ENCODE assay signal across 21 cellular contexts in the genomic region with DNA sequence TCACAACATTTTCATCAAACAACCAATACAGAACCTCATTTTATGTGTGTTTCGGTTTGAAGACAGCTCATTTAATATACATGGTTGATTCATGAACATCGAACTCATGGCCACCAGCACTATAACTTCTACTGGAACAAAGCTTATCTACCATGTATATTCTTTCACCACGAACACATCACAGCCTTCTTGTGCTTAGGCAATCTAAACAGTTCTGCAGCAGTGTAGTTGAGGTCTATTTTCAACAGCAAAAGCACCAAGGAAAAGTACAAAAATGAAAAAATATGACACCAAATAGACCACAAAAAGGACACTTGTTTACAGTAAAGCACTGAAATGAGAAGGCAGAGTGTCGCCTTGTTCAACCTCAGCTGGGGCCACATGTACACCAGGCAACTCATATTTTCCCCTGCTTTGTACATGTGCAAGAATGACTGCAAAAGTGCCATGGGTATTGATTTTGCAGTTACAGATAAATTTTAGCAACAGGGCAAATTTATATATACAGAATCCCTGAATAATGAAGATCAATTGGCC. TPM values are rescaled to one million over a fixed set of nuclear protein-coding genes. Genes with fewer than 3 reads are reported as not detected.
DNase-seq lines count a peak whose midpoint lies in the region; ATAC-seq and TF ChIP-seq lines count a peak whose summit lies in the region.
"Had no signal": no experiment of that assay in that cellular context is flagged by ENCODE, and none has a peak within 500 bp of the region (broad histone marks: within the 10 kb centered on the region; RNA-seq: fewer than 3 reads in every experiment).

No MANE protein-coding gene starts in this region.

- H3K9me3 Mint-ChIP-seq in activated CD4-positive, alpha-beta T cell treated with anti-CD3 and anti-CD28 coated beads, Interleukin-2, amount 10 ng/mL, durations not matched to agents 24 days and 14 days = peaks cover under 1% of the 10 kb centered on the region
- peaks cover 9% of the 10 kb centered on the region for H3K9me3 Mint-ChIP-seq in activated CD4-positive, alpha-beta T cell treated with anti-CD3 and anti-CD28 coated beads, Interleukin-2, amount 10 ng/mL, durations not matched to agents 7 days and 5 days
- no peaks in the 10 kb centered on the region for H3K9me3 Mint-ChIP-seq in activated T-cell treated with anti-CD3 and anti-CD28 coated beads, Interleukin-2, amount 50 U/mL, for 24 hours
- peaks cover 7 to 11% of the 10 kb centered on the region in 2 donors for H3K9me3 Mint-ChIP-seq in stimulated activated naive CD8-positive, alpha-beta T cell treated with anti-CD3 and anti-CD28 coated beads, Interleukin-15, amount 100 ng/mL, for 72 hours

- no peak overlapping the region for H3K4me3 Mint-ChIP-seq in activated CD4-positive, alpha-beta T cell treated with anti-CD3 and anti-CD28 coated beads, Interleukin-2, amount 10 ng/mL, durations not matched to agents 24 days and 14 days
- H3K4me3 Mint-ChIP-seq in activated CD4-positive, alpha-beta T cell treated with anti-CD3 and anti-CD28 coated beads, Interleukin-2, amount 10 ng/mL, durations not matched to agents 7 days and 5 days = no peak overlapping the region
- H3K4me3 Mint-ChIP-seq in activated T-cell treated with anti-CD3 and anti-CD28 coated beads, Interleukin-2, amount 50 U/mL, for 24 hours = no peak overlapping the region
- no peak overlapping the region for H3K4me3 Mint-ChIP-seq in stimulated activated naive CD8-positive, alpha-beta T cell treated with anti-CD3 and anti-CD28 coated beads, Interleukin-15, amount 100 ng/mL, for 72 hours
- H3K4me3 Mint-ChIP-seq: CD14-positive monocyte; CD4-positive, alpha-beta memory T cell had no signal

- H3K4me3 ChIP-seq in osteoblast (ENCODE audit: insufficient read depth, low read length) = no peak overlapping the region
- H3K4me3 ChIP-seq: BLaER1, GM23248 had no signal

- H3K4me2 ChIP-seq in osteoblast (ENCODE audit: insufficient read depth, low read length) = no peak overlapping the region
- H3K4me2 ChIP-seq: BLaER1 had no signal

- no peaks in the 10 kb centered on the region for H3K27me3 ChIP-seq in osteoblast (ENCODE audit: insufficient read depth, low read length)
- H3K27me3 ChIP-seq: BLaER1 had no signal

- H3K36me3 ChIP-seq in osteoblast (ENCODE audit: insufficient read depth, low read length) = no peaks in the 10 kb centered on the region
- H3K36me3 ChIP-seq: BLaER1 had no signal

- peak overlapping the region; percentile 22 for H3K27ac Mint-ChIP-seq in activated CD4-positive, alpha-beta T cell treated with anti-CD3 and anti-CD28 coated beads, Interleukin-2, amount 10 ng/mL, durations not matched to agents 24 days and 14 days
- H3K27ac Mint-ChIP-seq in activated CD4-positive, alpha-beta T cell treated with anti-CD3 and anti-CD28 coated beads, Interleukin-2, amount 10 ng/mL, durations not matched to agents 7 days and 5 days = no peak overlapping the region
- H3K27ac Mint-ChIP-seq in activated T-cell treated with anti-CD3 and anti-CD28 coated beads, Interleukin-2, amount 50 U/mL, for 24 hours = peak overlapping the region; percentile 24
- H3K27ac Mint-ChIP-seq in stimulated activated naive CD8-positive, alpha-beta T cell treated with anti-CD3 and anti-CD28 coated beads, Interleukin-15, amount 100 ng/mL, for 72 hours = no peak overlapping the region
- H3K27ac Mint-ChIP-seq: CD14-positive monocyte; CD4-positive, alpha-beta memory T cell had no signal

- no peaks in the 10 kb centered on the region for H3K36me3 Mint-ChIP-seq in activated CD4-positive, alpha-beta T cell treated with anti-CD3 and anti-CD28 coated beads, Interleukin-2, amount 10 ng/mL, durations not matched to agents 24 days and 14 days (ENCODE audit: low read depth)
- H3K36me3 Mint-ChIP-seq in activated CD4-positive, alpha-beta T cell treated with anti-CD3 and anti-CD28 coated beads, Interleukin-2, amount 10 ng/mL, durations not matched to agents 7 days and 5 days (ENCODE audit: low read depth) = no peaks in the 10 kb centered on the region
- no peaks in the 10 kb centered on the region for H3K36me3 Mint-ChIP-seq in activated T-cell treated with anti-CD3 and anti-CD28 coated beads, Interleukin-2, amount 50 U/mL, for 24 hours (ENCODE audit: low read depth)
- H3K36me3 Mint-ChIP-seq: CD14-positive monocyte; CD4-positive, alpha-beta memory T cell had no signal

- POLR2A ChIA-PET in activated CD4-positive, alpha-beta T cell treated with anti-CD3 and anti-CD28 coated beads, Interleukin-2, amount 10 ng/mL, durations not matched to agents 7 days and 5 days (lab: Charles Lee) = no interaction called here

- peaks cover 27% of the 10 kb centered on the region for H3K27me3 Mint-ChIP-seq in activated CD4-positive, alpha-beta T cell treated with anti-CD3 and anti-CD28 coated beads, Interleukin-2, amount 10 ng/mL, durations not matched to agents 24 days and 14 days
- H3K27me3 Mint-ChIP-seq in activated CD4-positive, alpha-beta T cell treated with anti-CD3 and anti-CD28 coated beads, Interleukin-2, amount 10 ng/mL, durations not matched to agents 7 days and 5 days = peaks cover 27% of the 10 kb centered on the region
- peaks cover 23% of the 10 kb centered on the region for H3K27me3 Mint-ChIP-seq in activated T-cell treated with anti-CD3 and anti-CD28 coated beads, Interleukin-2, amount 50 U/mL, for 24 hours
- H3K27me3 Mint-ChIP-seq in stimulated activated naive CD8-positive, alpha-beta T cell treated with anti-CD3 and anti-CD28 coated beads, Interleukin-15, amount 100 ng/mL, for 72 hours = peaks cover 15% of the 10 kb centered on the region

- H4K20me1 ChIP-seq in osteoblast (ENCODE audit: insufficient read depth, low read length) = no peaks in the 10 kb centered on the region
- H4K20me1 ChIP-seq: BLaER1 had no signal

- H3K4me1 Mint-ChIP-seq in activated CD4-positive, alpha-beta T cell treated with anti-CD3 and anti-CD28 coated beads, Interleukin-2, amount 10 ng/mL, durations not matched to agents 24 days and 14 days = peaks cover 10% of the 10 kb centered on the region
- H3K4me1 Mint-ChIP-seq in activated CD4-positive, alpha-beta T cell treated with anti-CD3 and anti-CD28 coated beads, Interleukin-2, amount 10 ng/mL, durations not matched to agents 7 days and 5 days = no peaks in the 10 kb centered on the region
- H3K4me1 Mint-ChIP-seq in activated T-cell treated with anti-CD3 and anti-CD28 coated beads, Interleukin-2, amount 50 U/mL, for 24 hours (ENCODE audit: low read depth) = peaks cover 10% of the 10 kb centered on the region
- H3K4me1 Mint-ChIP-seq in stimulated activated naive CD8-positive, alpha-beta T cell treated with anti-CD3 and anti-CD28 coated beads, Interleukin-15, amount 100 ng/mL, for 72 hours = peaks cover 17% of the 10 kb centered on the region
- H3K4me1 Mint-ChIP-seq: CD14-positive monocyte had no signal

- ATAC-seq in stimulated activated naive CD8-positive, alpha-beta T cell treated with anti-CD3 and anti-CD28 coated beads, Interleukin-15, amount 100 ng/mL, for 72 hours = peak; percentile 75
- ATAC-seq in SK-N-SH treated with all-trans-retinoic acid at 6 μM for 48 hours = no peak
- no peak for ATAC-seq in Right ventricle myocardium inferior

- no peaks in the 10 kb centered on the region for H3K4me1 ChIP-seq in osteoblast (ENCODE audit: insufficient read depth, low read length)

- no peak overlapping the region for H3K27ac ChIP-seq in osteoblast (ENCODE audit: low read depth, low read length)
- H3K27ac ChIP-seq: BLaER1, GM23248, HL-60 had no signal

- H3K9me3 ChIP-seq in osteoblast (ENCODE audit: low read depth, low read length) = no peaks in the 10 kb centered on the region

- no peak for TF ChIP-seq CTCF in osteoblast (IDR thresholded peaks at IDR 0.05; ENCODE audit: extremely low read depth, low read depth, low read length)

- no peak for DNase-seq in activated CD4-positive, alpha-beta T cell treated with anti-CD3 and anti-CD28 coated beads, Interleukin-2, amount 10 ng/mL, durations not matched to agents 24 days and 14 days
- DNase-seq in activated CD4-positive, alpha-beta T cell treated with anti-CD3 and anti-CD28 coated beads, Interleukin-2, amount 10 ng/mL, durations not matched to agents 7 days and 5 days = no peak
- DNase-seq in activated T-cell treated with anti-CD3 and anti-CD28 coated beads, Interleukin-2, amount 50 U/mL, for 24 hours = no peak
- DNase-seq in activated T-cell treated with anti-CD3 and anti-CD28 coated beads, Interleukin-2, amount 50 U/mL, for 1 hour = no peak
- DNase-seq in osteoblast (ENCODE audit: insufficient read length, low spot score, missing footprints) = peak; percentile 37
- DNase-seq in stimulated activated naive CD8-positive, alpha-beta T cell treated with anti-CD3 and anti-CD28 coated beads, Interleukin-15, amount 100 ng/mL, for 72 hours = no peak
- DNase-seq in Right ventricle myocardium inferior (ENCODE audit: missing footprints) = no peak
- DNase-seq: 8988T; CD4-positive, alpha-beta memory T cell; DMS153; DMS79; GDM1; GM23248; HCEC 1CT had no signal

- CTCF ChIA-PET in activated CD4-positive, alpha-beta T cell treated with anti-CD3 and anti-CD28 coated beads, Interleukin-2, amount 10 ng/mL, durations not matched to agents 7 days and 5 days (lab: Charles Lee) = interaction anchor here (1.1 to 1.6 kb wide), 2 partner anchors 27 to 48 kb away, joined by 3 to 6 read pairs; no protein-coding TSS in a partner anchor

- H2AFZ ChIP-seq in osteoblast (ENCODE audit: low read length) = no peak overlapping the region
- H2AFZ ChIP-seq: GM23248 had no signal

- no peaks in the 10 kb centered on the region for H3K79me2 ChIP-seq in osteoblast (ENCODE audit: insufficient read depth, low read length)

- intact Hi-C loops in activated CD4-positive, alpha-beta T cell treated with anti-CD3 and anti-CD28 coated beads, Interleukin-2, amount 10 ng/mL, durations not matched to agents 24 days and 14 days (cut with micrococcal nuclease) = loop anchor here (1.0 kb wide), 1 partner anchor 26 kb away; a partner anchor contains a TSS
- intact Hi-C loops in Right ventricle myocardium inferior (cut with DNase I) = no loop called here

TF ChIP-seq in SK-N-SH treated with all-trans-retinoic acid at 6 μM for 48 hours, 23 proteins besides CTCF, POLR2A, EP300 and RAD21 (continues in another document):
- no peak for TF ChIP-seq ESRRG (CRISPR knock-in tag; IDR thresholded peaks at IDR 0.05)

RNA-seq across cellular contexts. Expression of a gene that starts 25.8 kb away (rescaled TPM):
- 33.8 and 35.3 TPM in 2 replicates for total RNA-seq in activated CD4-positive, alpha-beta T cell treated with anti-CD3 and anti-CD28 coated beads, Interleukin-2, amount 10 ng/mL, durations not matched to agents 24 days and 14 days
- total RNA-seq in activated CD4-positive, alpha-beta T cell treated with anti-CD3 and anti-CD28 coated beads, Interleukin-2, amount 10 ng/mL, durations not matched to agents 7 days and 5 days = 1 to 10 TPM; 4.2 to 4.8 TPM
- total RNA-seq in osteoblast (not detected in 2 replicates), Right ventricle myocardium inferior (0.60 TPM)
- total RNA-seq: A673, GM23248, HT1080 had no signal

RNA-seq across cellular contexts. Expression of a gene that starts 59.2 kb away (rescaled TPM):
- total RNA-seq in activated CD4-positive, alpha-beta T cell treated with anti-CD3 and anti-CD28 coated beads, Interleukin-2, amount 10 ng/mL, durations not matched to agents 24 days and 14 days = not detected in 2 replicates
- not detected for total RNA-seq in activated CD4-positive, alpha-beta T cell treated with anti-CD3 and anti-CD28 coated beads, Interleukin-2, amount 10 ng/mL, durations not matched to agents 7 days and 5 days
- total RNA-seq in osteoblast (not detected in 2 replicates), Right ventricle myocardium inferior (not detected)
- total RNA-seq: A673; CD4-positive, alpha-beta memory T cell; Daoy; GM23248; HT1080 had no signal

Comparison
In these comparisons a context has a peak if more than half of its experiments do, and no peak if none do; other contexts are left out.
1. H3K27ac Mint-ChIP-seq: peak in activated CD4-positive, alpha-beta T cell treated with anti-CD3 and anti-CD28 coated beads, Interleukin-2, amount 10 ng/mL, durations not matched to agents 24 days and 14 days (single experiment) and activated T-cell treated with anti-CD3 and anti-CD28 coated beads, Interleukin-2, amount 50 U/mL, for 24 hours (single experiment); none in activated CD4-positive, alpha-beta T cell treated with anti-CD3 and anti-CD28 coated beads, Interleukin-2, amount 10 ng/mL, durations not matched to agents 7 days and 5 days (single experiment) and stimulated activated naive CD8-positive, alpha-beta T cell treated with anti-CD3 and anti-CD28 coated beads, Interleukin-15, amount 100 ng/mL, for 72 hours (0 of 2).